ENCODE assay signal across 20 cellular contexts in the genomic region with DNA sequence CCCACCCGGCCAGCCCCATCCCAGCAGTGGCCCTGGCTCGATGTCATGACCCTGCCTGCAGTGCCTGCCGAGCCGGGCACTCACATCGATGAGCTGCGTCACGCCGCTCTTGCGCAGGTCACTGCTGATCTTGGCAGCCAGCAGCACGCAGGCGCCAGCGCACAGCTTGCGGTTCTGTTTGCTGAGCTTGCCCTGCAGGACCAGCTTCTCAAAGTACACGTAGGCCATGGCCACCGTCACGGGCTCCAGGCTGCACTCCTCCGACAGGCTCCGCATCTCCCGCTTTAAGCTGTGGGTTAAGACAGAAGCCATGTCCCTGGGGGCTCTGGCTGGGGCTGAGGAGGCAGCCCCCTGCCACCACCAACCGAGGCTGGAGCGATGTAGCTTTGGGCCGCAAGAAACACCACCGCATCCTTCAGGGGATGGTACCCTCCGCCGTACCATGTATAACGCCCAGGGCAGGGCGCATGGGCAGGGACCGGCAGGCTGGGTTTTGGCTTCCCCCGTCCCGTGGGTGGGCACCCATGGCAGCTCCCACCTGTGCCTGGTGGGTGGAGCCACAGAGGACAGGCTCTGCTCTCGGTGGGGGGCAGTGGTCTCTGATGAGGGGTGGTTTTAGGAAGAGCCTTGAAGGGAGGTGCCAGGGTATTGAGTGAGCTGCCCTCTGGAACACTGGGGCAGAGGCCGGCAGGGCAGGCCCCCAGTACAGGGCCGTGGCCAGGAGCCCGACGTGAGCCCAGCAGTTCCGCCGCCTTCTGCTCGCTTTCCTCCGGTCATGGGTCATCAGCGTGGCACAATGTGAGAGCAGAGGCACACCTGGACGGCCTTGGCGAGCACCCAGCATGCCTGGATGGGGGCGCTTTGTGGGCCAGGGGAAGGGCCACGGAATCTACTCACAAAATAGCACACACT.
A peak's percentile ranks its signal among the peaks of the same experiment; 100 is the strongest.
DNase-seq lines count a peak whose midpoint lies in the region; ATAC-seq and TF ChIP-seq lines count a peak whose summit lies in the region.
"Had no signal": no experiment of that assay in that cellular context is flagged by ENCODE, and none has a peak within 500 bp of the region (broad histone marks: within the 10 kb centered on the region; RNA-seq: fewer than 3 reads in every experiment).

No MANE protein-coding gene starts in this region.

- peaks cover 5% of the 10 kb centered on the region; the same call in 1 of the 2 replicates for H3K4me1 ChIP-seq in HEK293 (ENCODE audit: control insufficient read depth, insufficient read depth, low read length)
- H3K4me1 ChIP-seq in NT2/D1 (ENCODE audit: insufficient read depth, insufficient read length) = no peaks in the 10 kb centered on the region
- H3K4me1 ChIP-seq in tibial artery = peaks cover 0 to 13% (median 10%) of the 10 kb centered on the region in 4 donors

- no peak for DNase-seq in NT2/D1 (ENCODE audit: low read depth, low spot score)
- DNase-seq in cerebellar cortex (ENCODE audit: low spot score) = peak; percentile 84
- DNase-seq in stimulated activated naive B cell treated with anti-CD40 and anti-IgM and Interleukin-4, amounts not matched to agents 10 μg/mL and 1 μg/mL and 100 μg/mL, for 72 hours = no peak
- DNase-seq in tibial artery = no peak
- DNase-seq: activated CD4-positive, alpha-beta T cell treated with anti-CD3 and anti-CD28 coated beads for 48 hours; activated gamma-delta T cell treated with Interleukin-2 at 50 U/mL for 16 hours; activated T-cell treated with anti-CD3 and anti-CD28 coated beads, Interleukin-2, amount 50 U/mL, for 1 hour; foreskin melanocyte; mammary epithelial cell; NCI-H2029 treated with DMSO at 0.1 percent for 48 hours; NCI-H226; NCI-H774; stimulated activated CD4-positive, alpha-beta T cell treated with anti-CD3 and anti-CD28 coated beads, Interleukin-2, amount 100 ng/mL, for 48 hours had no signal

- H3K4me3 ChIP-seq in HEK293 (ENCODE audit: low read depth, low read length) (no peak overlapping the region), NT2/D1 (ENCODE audit: insufficient read length, low read depth) (no peak overlapping the region), tibial artery (no peak overlapping the region)
- H3K4me3 ChIP-seq: esophagus muscularis mucosa, right atrium auricular region, SK-N-MC had no signal

- no peaks in the 10 kb centered on the region for H3K9me3 ChIP-seq in HEK293 (ENCODE audit: control insufficient read depth, insufficient read depth, low read depth, low read length)
- H3K9me3 ChIP-seq in NT2/D1 (ENCODE audit: insufficient read depth, low read length) = no peaks in the 10 kb centered on the region
- H3K9me3 ChIP-seq in tibial artery = no peaks in the 10 kb centered on the region
- H3K9me3 ChIP-seq: esophagus muscularis mucosa, right atrium auricular region had no signal

- TF ChIP-seq CTCF in HEK293 (tag by site-specific recombination; IDR thresholded peaks at IDR 0.05) (no peak), tibial artery (IDR thresholded peaks at IDR 0.05) (no peak)

- POLR2A ChIA-PET in HEK293 (lab: Yijun Ruan, JAX) = interaction anchor here (0.5 to 2.0 kb wide), 3 partner anchors 8 to 255 kb away, joined by 3 to 6 read pairs (median 3); no protein-coding TSS in a partner anchor

- H3K27me3 Mint-ChIP-seq in stimulated activated naive B cell treated with anti-CD40 and anti-IgM and Interleukin-4, amounts not matched to agents 10 μg/mL and 1 μg/mL and 100 μg/mL, for 72 hours = no peaks in the 10 kb centered on the region

- H3K36me3 ChIP-seq in HEK293 (ENCODE audit: control insufficient read depth in 2 of 2, insufficient read depth in 1 of 2, low read length in 2 of 2) = peaks cover 5 to 71% of the 10 kb centered on the region in 2 experiments; a peak in 2 of 3 replicates
- H3K36me3 ChIP-seq in NT2/D1 (ENCODE audit: insufficient read depth, insufficient read length, low read length) = peaks cover 85% of the 10 kb centered on the region
- H3K36me3 ChIP-seq in tibial artery = peaks cover 0 to 84% (median 61%) of the 10 kb centered on the region in 3 donors

- H3K36me3 Mint-ChIP-seq in stimulated activated naive B cell treated with anti-CD40 and anti-IgM and Interleukin-4, amounts not matched to agents 10 μg/mL and 1 μg/mL and 100 μg/mL, for 72 hours = peaks cover 46 to 59% of the 10 kb centered on the region in 2 donors

- H3K27ac ChIP-seq in HEK293 (ENCODE audit: extremely low read depth, low read depth, low read length) (no peak overlapping the region), tibial artery (no peak overlapping the region)
- H3K27ac ChIP-seq: esophagus muscularis mucosa, right atrium auricular region, SK-N-MC had no signal

- H3K4me3 Mint-ChIP-seq in stimulated activated naive B cell treated with anti-CD40 and anti-IgM and Interleukin-4, amounts not matched to agents 10 μg/mL and 1 μg/mL and 100 μg/mL, for 72 hours = no peak overlapping the region
- H3K4me3 Mint-ChIP-seq: T-helper 1 cell treated with Interleukin-12 subunit alpha and Interleukin-12 subunit beta and Interleukin-4 antibody, amounts not matched to agents 30 μg/mL and 1 μg/mL, for 36 hours had no signal

- H3K4me1 Mint-ChIP-seq in stimulated activated naive B cell treated with anti-CD40 and anti-IgM and Interleukin-4, amounts not matched to agents 10 μg/mL and 1 μg/mL and 100 μg/mL, for 72 hours = peaks cover 26 to 42% of the 10 kb centered on the region in 2 donors

- no peaks in the 10 kb centered on the region for H3K27me3 ChIP-seq in NT2/D1 (ENCODE audit: insufficient read depth, insufficient read length)
- H3K27me3 ChIP-seq in tibial artery = no peaks in the 10 kb centered on the region
- H3K27me3 ChIP-seq: esophagus muscularis mucosa, right atrium auricular region had no signal

- CTCF ChIA-PET in HEK293 (lab: Yijun Ruan, JAX) = interaction anchor here (0.6 to 1.4 kb wide), 2 partner anchors 74 to 226 kb away, joined by 3 read pairs; no protein-coding TSS in a partner anchor

- ATAC-seq in stimulated activated naive B cell treated with anti-CD40 and anti-IgM and Interleukin-4, amounts not matched to agents 10 μg/mL and 1 μg/mL and 100 μg/mL, for 72 hours (replicated peaks) = no peak
- ATAC-seq in GM19035 (IDR thresholded peaks at IDR 0.05; ENCODE audit: unreplicated experiment) (no peak), HG03378 (IDR thresholded peaks at IDR 0.05; ENCODE audit: unreplicated experiment) (no peak)

- intact Hi-C loops in tibial artery (cut with DNase I; ENCODE audit: low total_unique reads) = no loop called here

- H3K9me3 Mint-ChIP-seq in stimulated activated naive B cell treated with anti-CD40 and anti-IgM and Interleukin-4, amounts not matched to agents 10 μg/mL and 1 μg/mL and 100 μg/mL, for 72 hours = no peaks in the 10 kb centered on the region
- H3K9me3 Mint-ChIP-seq: T-helper 1 cell treated with Interleukin-12 subunit alpha and Interleukin-12 subunit beta and Interleukin-4 antibody, amounts not matched to agents 30 μg/mL and 1 μg/mL, for 36 hours had no signal

- peak overlapping the region; percentile 66 for H3K27ac Mint-ChIP-seq in stimulated activated naive B cell treated with anti-CD40 and anti-IgM and Interleukin-4, amounts not matched to agents 10 μg/mL and 1 μg/mL and 100 μg/mL, for 72 hours
- H3K27ac Mint-ChIP-seq: T-helper 1 cell treated with Interleukin-12 subunit alpha and Interleukin-12 subunit beta and Interleukin-4 antibody, amounts not matched to agents 30 μg/mL and 1 μg/mL, for 36 hours had no signal

- peak overlapping the region; percentile 16 for H3K9ac ChIP-seq in NT2/D1 (ENCODE audit: insufficient read length, low read depth)

TF ChIP-seq in HEK293, 187 proteins besides CTCF, POLR2A, EP300 and RAD21 (continues in another document):
- TF ChIP-seq ZNF23 (tag by site-specific recombination; IDR thresholded peaks at IDR 0.05; ENCODE audit: borderline replicate concordance) (no peak), ZFHX2 (tag by site-specific recombination; conservative IDR thresholded peaks at IDR 0.05) (0 out of 2 replicates have a peak, but pooled peaks have one; percentile 16), EGR2 (tag by site-specific recombination; IDR thresholded peaks at IDR 0.05; ENCODE audit: low read depth) (peak; percentile 44; the same call in 1 of the 2 replicates), ZIC2 (tag by site-specific recombination; IDR thresholded peaks at IDR 0.05) (no peak), ZNF341 (tag by site-specific recombination; IDR thresholded peaks at IDR 0.05; ENCODE audit: low read depth) (peak; percentile 61), ZNF184 (tag by site-specific recombination; IDR thresholded peaks at IDR 0.05) (no peak)
- TF ChIP-seq, protein P1, sequence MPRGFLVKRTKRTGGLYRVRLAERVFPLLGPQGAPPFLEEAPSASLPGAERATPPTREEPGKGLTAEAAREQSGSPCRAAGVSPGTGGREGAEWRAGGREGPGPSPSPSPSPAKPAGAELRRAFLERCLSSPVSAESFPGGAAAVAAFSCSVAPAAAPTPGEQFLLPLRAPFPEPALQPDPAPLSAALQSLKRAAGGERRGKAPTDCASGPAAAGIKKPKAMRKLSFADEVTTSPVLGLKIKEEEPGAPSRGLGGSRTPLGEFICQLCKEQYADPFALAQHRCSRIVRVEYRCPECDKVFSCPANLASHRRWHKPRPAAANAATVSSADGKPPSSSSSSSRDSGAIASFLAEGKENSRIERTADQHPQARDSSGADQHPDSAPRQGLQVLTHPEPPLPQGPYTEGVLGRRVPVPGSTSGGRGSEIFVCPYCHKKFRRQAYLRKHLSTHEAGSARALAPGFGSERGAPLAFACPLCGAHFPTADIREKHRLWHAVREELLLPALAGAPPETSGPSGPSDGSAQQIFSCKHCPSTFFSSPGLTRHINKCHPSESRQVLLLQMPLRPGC (tag by site-specific recombination; IDR thresholded peaks at IDR 0.05) = no peak
- TF ChIP-seq, protein P2, sequence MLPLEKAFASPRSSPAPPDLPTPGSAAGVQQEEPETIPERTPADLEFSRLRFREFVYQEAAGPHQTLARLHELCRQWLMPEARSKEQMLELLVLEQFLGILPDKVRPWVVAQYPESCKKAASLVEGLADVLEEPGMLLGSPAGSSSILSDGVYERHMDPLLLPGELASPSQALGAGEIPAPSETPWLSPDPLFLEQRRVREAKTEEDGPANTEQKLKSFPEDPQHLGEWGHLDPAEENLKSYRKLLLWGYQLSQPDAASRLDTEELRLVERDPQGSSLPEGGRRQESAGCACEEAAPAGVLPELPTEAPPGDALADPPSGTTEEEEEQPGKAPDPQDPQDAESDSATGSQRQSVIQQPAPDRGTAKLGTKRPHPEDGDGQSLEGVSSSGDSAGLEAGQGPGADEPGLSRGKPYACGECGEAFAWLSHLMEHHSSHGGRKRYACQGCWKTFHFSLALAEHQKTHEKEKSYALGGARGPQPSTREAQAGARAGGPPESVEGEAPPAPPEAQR (tag by site-specific recombination; IDR thresholded peaks at IDR 0.05) = no peak
